14 cellular contexts compared by ENCODE assay signal in genomic region chr7:128271471-128272454, GRCh38. TPM values are rescaled to one million over a fixed set of nuclear protein-coding genes. Genes with fewer than 3 reads are reported as not detected.
DNase-seq lines count a peak whose midpoint lies in the region; ATAC-seq and TF ChIP-seq lines count a peak whose summit lies in the region.
"Had no signal": no experiment of that assay in that cellular context is flagged by ENCODE, and none has a peak within 500 bp of the region (broad histone marks: within the 10 kb centered on the region; RNA-seq: fewer than 3 reads in every experiment).

No MANE protein-coding gene starts in this region.

- H3K4me3 ChIP-seq in fibroblast of villous mesenchyme (ENCODE audit: low read depth, low read length) (peak overlapping the region; percentile 12), muscle layer of duodenum (ENCODE audit: low read depth in 1 of 2, low read length in 2 of 2) (peak overlapping the region; percentile 16 to 62), uterus (peak overlapping the region; percentile 0 to 26)
- H3K4me3 ChIP-seq: lung had no signal

- H3K27me3 ChIP-seq in muscle layer of duodenum (ENCODE audit: low read depth, low read length) (peaks cover 16% of the 10 kb centered on the region), uterus (no peaks in the 10 kb centered on the region)

- TF ChIP-seq CTCF in fibroblast of villous mesenchyme (IDR thresholded peaks at IDR 0.05; ENCODE audit: insufficient read depth, low read depth, low read length) (no peak), uterus (IDR thresholded peaks at IDR 0.05) (no peak)

- H3K36me3 ChIP-seq in muscle layer of duodenum (ENCODE audit: control insufficient read depth in 1 of 2, insufficient read depth in 2 of 2, low read length in 2 of 2) (no peaks in the 10 kb centered on the region), uterus (no peaks in the 10 kb centered on the region)

- H3K9me3 ChIP-seq in muscle layer of duodenum (ENCODE audit: control insufficient read depth in 1 of 2, low read length in 2 of 2), result no peaks in the 10 kb centered on the region
- H3K9me3 ChIP-seq in uterus, result no peaks in the 10 kb centered on the region

- peaks cover 3% of the 10 kb centered on the region for H3K4me1 Mint-ChIP-seq in activated naive CD4-positive, alpha-beta T cell treated with anti-CD3 and anti-CD28 coated beads, Interleukin-2, amount 50 U/mL, for 24 hours

- no peak for DNase-seq in activated naive CD4-positive, alpha-beta T cell treated with anti-CD3 and anti-CD28 coated beads, Interleukin-2, amount 50 U/mL, for 16 hours
- DNase-seq in fibroblast of villous mesenchyme (ENCODE audit: low read depth) (no peak), uterus (no peak), superior temporal gyrus (ENCODE audit: extremely low spot score) (no peak)
- DNase-seq: activated T-cell treated with anti-CD3 and anti-CD28 coated beads, Interleukin-2, amount 50 U/mL, for 48 hours; effector CD4-positive, alpha-beta T cell; HCEC 1CT; NCI-H1048 had no signal

- H3K27ac ChIP-seq in muscle layer of duodenum (ENCODE audit: low read length) (no peak overlapping the region), uterus (no peak overlapping the region)
- H3K27ac ChIP-seq: HL-60 had no signal

- no peak for ATAC-seq in HG03432 (IDR thresholded peaks at IDR 0.05; ENCODE audit: unreplicated experiment)
- no peak for ATAC-seq in GM19351 (IDR thresholded peaks at IDR 0.05; ENCODE audit: unreplicated experiment)

- intact Hi-C loops in uterus (cut with DNase I; ENCODE audit: low total_unique reads), result no loop called here

- no peaks in the 10 kb centered on the region for H3K9me3 Mint-ChIP-seq in activated naive CD4-positive, alpha-beta T cell treated with anti-CD3 and anti-CD28 coated beads, Interleukin-2, amount 50 U/mL, for 24 hours

- H3K27ac Mint-ChIP-seq in activated naive CD4-positive, alpha-beta T cell treated with anti-CD3 and anti-CD28 coated beads, Interleukin-2, amount 50 U/mL, for 24 hours, result no peak overlapping the region

- TF ChIP-seq POLR2A in uterus (IDR thresholded peaks at IDR 0.05), result no peak

- H3K36me3 Mint-ChIP-seq in activated naive CD4-positive, alpha-beta T cell treated with anti-CD3 and anti-CD28 coated beads, Interleukin-2, amount 50 U/mL, for 24 hours, result no peaks in the 10 kb centered on the region

- peaks cover 20% of the 10 kb centered on the region for H3K27me3 Mint-ChIP-seq in activated naive CD4-positive, alpha-beta T cell treated with anti-CD3 and anti-CD28 coated beads, Interleukin-2, amount 50 U/mL, for 24 hours

- peak overlapping the region; percentile 34 for H3K4me3 Mint-ChIP-seq in activated naive CD4-positive, alpha-beta T cell treated with anti-CD3 and anti-CD28 coated beads, Interleukin-2, amount 50 U/mL, for 24 hours

- H3K4me1 ChIP-seq in muscle layer of duodenum (ENCODE audit: control insufficient read depth in 1 of 2, insufficient read depth in 2 of 2, low read length in 2 of 2) (peaks cover 3 to 23% of the 10 kb centered on the region in 2 donors), uterus (peaks cover 0 to 6% of the 10 kb centered on the region in 2 donors)

RNA-seq across cellular contexts. Expression of gene LEP, which starts 30.7 kb away (rescaled TPM):
- total RNA-seq in fibroblast of villous mesenchyme (not detected in 2 replicates), uterus (not detected)
